1 cellular context compared by ENCODE assay signal in genomic region chr1:33168556-33169289, GRCh38.
TF ChIP-seq lines count a peak whose summit lies in the region.

No MANE protein-coding gene starts in this region.

TF ChIP-seq in H1, 55 proteins besides CTCF, POLR2A, EP300 and RAD21:
- no peak for TF ChIP-seq SP4 (IDR thresholded peaks at IDR 0.05; ENCODE audit: low read length)
- TF ChIP-seq ZNF274 (IDR thresholded peaks at IDR 0.05; ENCODE audit: borderline replicate concordance, extremely low read depth, low read length), result no peak
- no peak for TF ChIP-seq E2F6 (IDR thresholded peaks at IDR 0.05)
- no peak for TF ChIP-seq SP2 (IDR thresholded peaks at IDR 0.05; ENCODE audit: low read length)
- TF ChIP-seq FOSL1 (IDR thresholded peaks at IDR 0.05; ENCODE audit: insufficient read depth, low read depth, low read length), result no peak
- TF ChIP-seq CHD7 (IDR thresholded peaks at IDR 0.05; ENCODE audit: insufficient replicate concordance, low read length), result no peak
- TF ChIP-seq BCL11A (IDR thresholded peaks at IDR 0.05; ENCODE audit: low read depth in 2 of 2, low read length in 2 of 2), result no peak
- no peak for TF ChIP-seq SIRT6 (IDR thresholded peaks at IDR 0.05; ENCODE audit: low read length)
- no peak for TF ChIP-seq BRCA1 (IDR thresholded peaks at IDR 0.05; ENCODE audit: low read depth, low read length)
- no peak for TF ChIP-seq CHD2 (IDR thresholded peaks at IDR 0.05; ENCODE audit: low read length)
- no peak for TF ChIP-seq TAF7 (optimal IDR thresholded peaks at IDR 0.05; ENCODE audit: borderline replicate concordance, low read depth, low read length)
- no peak for TF ChIP-seq CTBP2 (IDR thresholded peaks at IDR 0.05; ENCODE audit: borderline replicate concordance, insufficient read depth, insufficient read length, low read length)
- no peak for TF ChIP-seq SIN3A (conservative IDR thresholded peaks at IDR 0.05 in 1 of 2, IDR thresholded peaks at IDR 0.05 in 1 of 2; ENCODE audit: low read depth in 1 of 2, low read length in 2 of 2)
- no peak for TF ChIP-seq RNF2 (IDR thresholded peaks at IDR 0.05; ENCODE audit: borderline replicate concordance, low read depth, low read length, missing control alignments, poor library complexity, severe bottlenecking)
- no peak for TF ChIP-seq PHF8 (conservative IDR thresholded peaks at IDR 0.05; ENCODE audit: low read depth, low read length)
- no peak for TF ChIP-seq SIX5 (IDR thresholded peaks at IDR 0.05; ENCODE audit: low read depth, low read length)
- TF ChIP-seq POU5F1 (IDR thresholded peaks at IDR 0.05; ENCODE audit: low read depth, low read length), result no peak
